8 cellular contexts compared by ENCODE assay signal in the genomic region with DNA sequence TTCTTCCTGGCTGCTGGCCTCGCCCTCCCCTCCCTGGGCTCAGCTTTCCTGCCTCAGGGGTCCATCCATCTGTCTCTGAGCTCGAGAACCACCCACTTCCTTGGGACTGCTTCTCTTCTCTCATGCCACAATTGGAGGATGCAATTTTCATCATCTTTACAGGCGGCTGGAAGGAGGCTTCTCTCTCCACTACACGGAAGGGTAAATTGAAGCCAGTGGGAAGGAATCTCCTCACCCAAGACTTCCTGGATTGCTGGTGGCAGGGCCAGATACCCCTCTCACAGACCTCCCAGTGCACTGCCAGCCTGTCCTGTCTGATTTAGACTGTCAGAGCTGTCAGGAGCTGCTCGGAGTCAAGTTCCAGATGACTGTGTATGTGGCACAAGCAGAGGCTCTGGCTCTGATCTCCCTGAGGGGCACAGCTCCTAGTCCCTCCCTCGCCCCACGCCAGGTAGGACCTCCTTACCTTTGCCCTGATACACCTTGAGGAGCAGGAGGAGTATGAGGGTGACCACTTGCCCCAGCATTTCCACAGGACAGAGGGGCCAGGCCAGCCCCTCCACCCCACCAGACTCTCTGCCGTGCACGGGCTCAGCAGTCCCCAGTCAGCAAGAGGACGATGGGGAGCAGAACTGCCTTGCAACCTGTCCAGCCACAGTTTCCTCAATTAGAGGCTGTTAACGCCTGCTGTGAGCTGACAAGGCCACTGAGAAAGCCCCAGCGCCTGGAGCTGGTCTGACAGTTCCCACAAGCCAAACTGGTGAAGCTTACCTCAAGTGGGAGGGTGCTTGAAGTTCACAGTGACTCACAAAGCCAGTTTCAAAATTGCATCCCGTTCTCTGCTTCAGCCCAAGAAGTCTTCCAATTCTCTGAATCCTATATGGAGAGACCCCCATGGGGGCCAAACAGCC. TPM values are rescaled to one million over a fixed set of nuclear protein-coding genes. Genes with fewer than 3 reads are reported as not detected.
A peak's percentile ranks its signal among the peaks of the same experiment; 100 is the strongest.
DNase-seq lines count a peak whose midpoint lies in the region; ATAC-seq and TF ChIP-seq lines count a peak whose summit lies in the region.

A gene with protein sequence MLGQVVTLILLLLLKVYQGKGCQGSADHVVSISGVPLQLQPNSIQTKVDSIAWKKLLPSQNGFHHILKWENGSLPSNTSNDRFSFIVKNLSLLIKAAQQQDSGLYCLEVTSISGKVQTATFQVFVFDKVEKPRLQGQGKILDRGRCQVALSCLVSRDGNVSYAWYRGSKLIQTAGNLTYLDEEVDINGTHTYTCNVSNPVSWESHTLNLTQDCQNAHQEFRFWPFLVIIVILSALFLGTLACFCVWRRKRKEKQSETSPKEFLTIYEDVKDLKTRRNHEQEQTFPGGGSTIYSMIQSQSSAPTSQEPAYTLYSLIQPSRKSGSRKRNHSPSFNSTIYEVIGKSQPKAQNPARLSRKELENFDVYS (minus strand): TSS at position 737 of the 911 bp plus-strand sequence. CDS start 210 bp downstream, at position 527.

- peaks cover 30% of the 10 kb centered on the region for H3K27me3 ChIP-seq in left ventricle myocardium inferior (ENCODE audit: low read depth)
- peaks cover 22% of the 10 kb centered on the region for H3K27me3 ChIP-seq in A673 (replicated peaks; ENCODE audit: insufficient read depth, low read depth, low read length, poor library complexity)

- no TSS peak for BruUV-seq in A673 (replicated peaks; lab: Mats Ljungman, UMichigan)

- peak; percentile 31 to 34 for DNase-seq in activated CD4-positive, alpha-beta T cell treated with anti-CD3 and anti-CD28 coated beads for 24 hours (ENCODE audit: low read depth in 2 of 2)
- DNase-seq in activated CD4-positive, alpha-beta T cell treated with anti-CD3 and anti-CD28 coated beads for 1 hour: no peak
- DNase-seq in activated CD4-positive, alpha-beta T cell treated with anti-CD3 and anti-CD28 coated beads, Interleukin-2, amount 50 U/mL, for 48 hours: peak; percentile 59 to 65
- DNase-seq in left ventricle myocardium inferior: peak; percentile 20
- DNase-seq in stimulated activated CD8-positive, alpha-beta memory T cell treated with anti-CD3 and anti-CD28 coated beads, Interleukin-2, amount 100 ng/mL, for 1 hour (ENCODE audit: low read depth in 2 of 2): peak; percentile 28 to 47
- no peak for DNase-seq in A673 (ENCODE audit: low spot score)
- DNase-seq in EL: no peak

- H3K4me3 ChIP-seq in left ventricle myocardium inferior (no peak within 1 kb of the TSS), A673 (ENCODE audit: low read depth, low read length, poor library complexity, severe bottlenecking) (no peak within 1 kb of the TSS)

- ATAC-seq in HG03378 (IDR thresholded peaks at IDR 0.05; ENCODE audit: unreplicated experiment): peak; percentile 83

- no peaks in the 10 kb centered on the region for H3K4me1 ChIP-seq in left ventricle myocardium inferior
- no peaks in the 10 kb centered on the region for H3K4me1 ChIP-seq in A673 (ENCODE audit: insufficient read depth, low read length, poor library complexity, severe bottlenecking)

- TF ChIP-seq CTCF in left ventricle myocardium inferior (IDR thresholded peaks at IDR 0.05; ENCODE audit: borderline replicate concordance) (no peak), A673 (conservative IDR thresholded peaks at IDR 0.05; ENCODE audit: low read depth, low read length) (no peak)

- CTCF ChIA-PET in A673 (lab: Charles Lee): interaction anchor here (0.6 kb wide), 1 partner anchor 492 kb away, joined by 8 read pairs; no protein-coding TSS in a partner anchor

- intact Hi-C loops in left ventricle myocardium inferior (cut with micrococcal nuclease): no loop called here
- intact Hi-C loops in A673 (cut with micrococcal nuclease; ENCODE audit: unreplicated experiment): no loop called here

- H3K27ac ChIP-seq in left ventricle myocardium inferior (replicated peaks) (peak within 1 kb of the TSS; percentile 33), A673 (ENCODE audit: low read depth, low read length, poor library complexity, severe bottlenecking) (no peak within 1 kb of the TSS)

- POLR2A ChIA-PET in A673 (lab: Charles Lee; ENCODE audit: low non-redundant PET): no interaction called here

- H3K36me3 ChIP-seq in left ventricle myocardium inferior: no peaks in the 10 kb centered on the region
- H3K36me3 ChIP-seq in A673 (ENCODE audit: insufficient read depth, low read length, poor library complexity, severe bottlenecking): no peaks in the 10 kb centered on the region

- H3K9me3 ChIP-seq in left ventricle myocardium inferior (replicated peaks) (no peaks in the 10 kb centered on the region), A673 (ENCODE audit: low read depth, low read length, poor library complexity, severe bottlenecking) (no peaks in the 10 kb centered on the region)

RNA-seq across cellular contexts. Expression of the gene that starts here (rescaled TPM):
- total RNA-seq in left ventricle myocardium inferior (0.14 TPM), A673 (2021) (not detected in 2 replicates)

Comparison
In these comparisons a context has a peak if more than half of its experiments do, and no peak if none do; other contexts are left out.
1. DNase-seq: peak in activated CD4-positive, alpha-beta T cell treated with anti-CD3 and anti-CD28 coated beads for 24 hours (2 of 2), activated CD4-positive, alpha-beta T cell treated with anti-CD3 and anti-CD28 coated beads, Interleukin-2, amount 50 U/mL, for 48 hours (2 of 2) and stimulated activated CD8-positive, alpha-beta memory T cell treated with anti-CD3 and anti-CD28 coated beads, Interleukin-2, amount 100 ng/mL, for 1 hour (2 of 2); none in activated CD4-positive, alpha-beta T cell treated with anti-CD3 and anti-CD28 coated beads for 1 hour (single experiment), A673 (single experiment) and EL (single experiment).
2. Peak in DNase-seq and H3K27ac ChIP-seq in left ventricle myocardium inferior; RNA of the gene not detected or under 1 TPM.